17 cellular contexts compared by ENCODE assay signal in genomic region chr2:164812378-164812777, GRCh38. TPM values are rescaled to one million over a fixed set of nuclear protein-coding genes. Genes with fewer than 3 reads are reported as not detected.
DNase-seq lines count a peak whose midpoint lies in the region; ATAC-seq and TF ChIP-seq lines count a peak whose summit lies in the region.
"Had no signal": no experiment of that assay in that cellular context is flagged by ENCODE, and none has a peak within 500 bp of the region (broad histone marks: within the 10 kb centered on the region; RNA-seq: fewer than 3 reads in every experiment).

No MANE protein-coding gene starts in this region.

- H3K36me3 ChIP-seq in heart left ventricle (no peaks in the 10 kb centered on the region), subcutaneous abdominal adipose tissue (ENCODE audit: control insufficient read depth in 5 of 5, insufficient read depth in 5 of 5, low read length in 5 of 5) (peaks cover 0 to 3% (median 0%) of the 10 kb centered on the region in 5 donors)

- H3K4me1 ChIP-seq in heart left ventricle (peaks cover 3 to 77% (median 24%) of the 10 kb centered on the region in 12 donors), subcutaneous abdominal adipose tissue (ENCODE audit: control insufficient read depth in 5 of 5, insufficient read depth in 5 of 5, low read length in 5 of 5) (peaks cover 0 to 44% (median 26%) of the 10 kb centered on the region in 5 donors)

- no peak for DNase-seq in left ventricle myocardium superior
- DNase-seq in heart left ventricle, result no peak
- DNase-seq in left lobe of liver (ENCODE audit: low spot score), result no peak
- DNase-seq in NCI-H1436 treated with DMSO at 0.1 percent for 48 hours (lab: John Stamatoyannopoulos, UW), result no peak
- no peak for DNase-seq in T1000 (lab: John Stamatoyannopoulos, UW)
- DNase-seq: C1 segment of cervical spinal cord; Calu3; CD4-positive, alpha-beta memory T cell; COR-L47; DMS53; DMS79 treated with DMSO at 0.1 percent for 48 hours; GF-D8; H9 had no signal

- no peak for TF ChIP-seq CTCF in heart left ventricle (IDR thresholded peaks at IDR 0.05)

- H3K27ac ChIP-seq in heart left ventricle (peak overlapping the region in 2 of 12 donors; percentile 28 to 33), subcutaneous abdominal adipose tissue (ENCODE audit: low read depth, low read length) (peak overlapping the region; percentile 74)

- intact Hi-C loops in left ventricle myocardium superior (cut with micrococcal nuclease) (no loop called here), heart left ventricle (cut with DNase I) (loop anchor here in 1 of 10 donors (5.0 kb wide), 1 partner anchor 45 kb away; no protein-coding TSS in a partner anchor)

- no peaks in the 10 kb centered on the region for H3K27me3 ChIP-seq in heart left ventricle
- H3K27me3 ChIP-seq in subcutaneous abdominal adipose tissue (ENCODE audit: control insufficient read depth in 5 of 5, insufficient read depth in 4 of 5, low read length in 5 of 5), result no peaks in the 10 kb centered on the region

- peak; percentile 31 for ATAC-seq in left ventricle myocardium superior
- no peak for ATAC-seq in heart left ventricle
- peak; percentile 51 for ATAC-seq in left lobe of liver
- ATAC-seq: GM23338, HCT116 had no signal

- H3K9ac ChIP-seq in subcutaneous abdominal adipose tissue (ENCODE audit: low read length in 5 of 5), result no peak overlapping the region

- H3K4me3 ChIP-seq in heart left ventricle (no peak overlapping the region), subcutaneous abdominal adipose tissue (ENCODE audit: low read depth in 1 of 5, low read length in 5 of 5) (no peak overlapping the region)
- H3K4me3 ChIP-seq: GM23338 had no signal

- 84 to 94% (median 89%) methylated on average over 1 of the region's 1 CpG for WGBS in heart left ventricle, 4 donors

- TF ChIP-seq POLR2A in heart left ventricle (IDR thresholded peaks at IDR 0.05), result no peak

- H3K9me3 ChIP-seq in heart left ventricle (no peaks in the 10 kb centered on the region), subcutaneous abdominal adipose tissue (ENCODE audit: control insufficient read depth in 5 of 5, low read length in 5 of 5) (no peaks in the 10 kb centered on the region)

RNA-seq across cellular contexts. Expression of gene COBLL1, which starts 29.2 kb away (rescaled TPM):
- total RNA-seq in left ventricle myocardium superior, result 17.0 TPM
- total RNA-seq in heart left ventricle, result 10 to 100 TPM; 11.0 to 36.9 (median 18.8) TPM
- 1 to 10 TPM; 4.0 to 8.5 TPM for polyA plus RNA-seq in heart left ventricle
- total RNA-seq in left lobe of liver, result 75.0 TPM
- total RNA-seq: CD4-positive, alpha-beta memory T cell; G401 had no signal

Comparison
In these comparisons a context has a peak if more than half of its experiments do, and no peak if none do; other contexts are left out.
1. ATAC-seq: peak in left ventricle myocardium superior (single experiment) and left lobe of liver (single experiment); none in heart left ventricle (0 of 4).